19 cellular contexts compared by ENCODE assay signal in the genomic region with DNA sequence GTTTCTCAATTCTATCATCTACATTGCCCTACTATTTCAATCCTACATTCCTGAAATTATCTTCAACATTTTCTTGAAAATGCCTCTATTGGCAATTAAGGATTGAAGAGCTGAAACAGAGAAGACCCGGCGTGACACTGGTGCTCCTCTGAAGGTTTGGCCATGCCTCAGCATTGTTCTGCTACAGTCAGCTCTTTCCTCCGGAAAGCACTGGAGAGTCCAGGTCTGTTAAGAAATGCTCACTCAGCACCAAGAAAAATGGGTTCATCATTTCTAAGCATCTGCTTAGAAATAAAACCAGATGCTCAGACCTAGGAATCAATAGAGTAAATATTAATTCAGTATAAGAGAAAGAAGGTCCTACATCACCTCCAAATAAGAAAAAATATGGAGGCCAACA. TPM values are rescaled to one million over a fixed set of nuclear protein-coding genes. Genes with fewer than 3 reads are reported as not detected.
DNase-seq lines count a peak whose midpoint lies in the region; ATAC-seq and TF ChIP-seq lines count a peak whose summit lies in the region.
"Had no signal": no experiment of that assay in that cellular context is flagged by ENCODE, and none has a peak within 500 bp of the region (broad histone marks: within the 10 kb centered on the region; RNA-seq: fewer than 3 reads in every experiment).

No MANE protein-coding gene starts in this region.

- no peak overlapping the region for H2BK15ac ChIP-seq in mesenchymal stem cell (ENCODE audit: low read depth, poor library complexity, severe bottlenecking)

- 97% methylated on average over 3 of the region's 3 CpGs for WGBS in mesenchymal stem cell

- ATAC-seq in mucosa of descending colon (no peak), GM21528 (IDR thresholded peaks at IDR 0.05; ENCODE audit: low FRiP score, unreplicated experiment) (no peak)

- intact Hi-C loops in mucosa of descending colon (cut with DNase I, micrococcal nuclease), result no loop called here

- H3K9me3 ChIP-seq in mesenchymal stem cell (ENCODE audit: control insufficient read depth, low read length) (no peaks in the 10 kb centered on the region), mucosa of descending colon (no peaks in the 10 kb centered on the region)
- H3K9me3 ChIP-seq: MG63 had no signal

- no peaks in the 10 kb centered on the region for H3K79me2 ChIP-seq in KMS-11 (ENCODE audit: insufficient read depth, low read depth)

- peak overlapping the region; percentile 61 for H2AK5ac ChIP-seq in mesenchymal stem cell (ENCODE audit: low read length, severe bottlenecking)

- H2BK5ac ChIP-seq in mesenchymal stem cell (ENCODE audit: low read depth, low read length, poor library complexity, severe bottlenecking), result peak overlapping the region; percentile 84

- no peak overlapping the region for H2BK120ac ChIP-seq in mesenchymal stem cell (ENCODE audit: low read depth, low read length)

- H3K4ac ChIP-seq in mesenchymal stem cell (ENCODE audit: low read depth in 1 of 2, low read length in 2 of 2), result no peak overlapping the region

- H3K4me3 ChIP-seq in KMS-11 (IDR thresholded peaks at IDR 0.05; ENCODE audit: insufficient read depth, low read depth, low read length), result no peak overlapping the region
- H3K4me3 ChIP-seq in mesenchymal stem cell (ENCODE audit: insufficient read depth in 1 of 2, low read depth in 1 of 2, low read length in 2 of 2), result no peak overlapping the region
- no peak overlapping the region for H3K4me3 ChIP-seq in mucosa of descending colon
- H3K4me3 ChIP-seq: BLaER1, MG63 had no signal

- no peaks in the 10 kb centered on the region for H3K36me3 ChIP-seq in KMS-11 (ENCODE audit: insufficient read depth)
- no peaks in the 10 kb centered on the region for H3K36me3 ChIP-seq in mesenchymal stem cell (ENCODE audit: control insufficient read depth in 1 of 2, insufficient read depth in 2 of 2, low read depth in 1 of 2, low read length in 2 of 2)
- no peaks in the 10 kb centered on the region for H3K36me3 ChIP-seq in mucosa of descending colon (ENCODE audit: low read depth)
- H3K36me3 ChIP-seq: BLaER1 had no signal

- H3K4me1 ChIP-seq in KMS-11 (ENCODE audit: low read depth, poor library complexity, severe bottlenecking), result peaks cover 32% of the 10 kb centered on the region
- peaks cover 1% of the 10 kb centered on the region for H3K4me1 ChIP-seq in mesenchymal stem cell (ENCODE audit: control insufficient read depth, insufficient read depth, low read depth, low read length)
- H3K4me1 ChIP-seq in mucosa of descending colon (ENCODE audit: low read depth), result no peaks in the 10 kb centered on the region

- H2AFZ ChIP-seq in KMS-11 (ENCODE audit: low read depth), result no peak overlapping the region
- no peak overlapping the region for H2AFZ ChIP-seq in mesenchymal stem cell (ENCODE audit: low read depth, low read length)

- H3K27ac ChIP-seq in KMS-11, result peak overlapping the region; percentile 36; the same call in 1 of the 2 replicates
- H3K27ac ChIP-seq in mesenchymal stem cell (ENCODE audit: low read length, poor library complexity, severe bottlenecking), result peak overlapping the region; percentile 33
- H3K27ac ChIP-seq: BLaER1 had no signal

- no peak overlapping the region for H3K14ac ChIP-seq in mesenchymal stem cell (ENCODE audit: low read length in 2 of 2)

- H3K27me3 ChIP-seq in KMS-11 (ENCODE audit: insufficient read depth, low read depth) (no peaks in the 10 kb centered on the region), mesenchymal stem cell (ENCODE audit: control insufficient read depth in 1 of 2, insufficient read depth in 1 of 2, low read length in 2 of 2) (no peaks in the 10 kb centered on the region)
- H3K27me3 ChIP-seq: BLaER1, MG63 had no signal

- H3K79me1 ChIP-seq in mesenchymal stem cell (replicated peaks; ENCODE audit: low read length, poor library complexity, severe bottlenecking), result peaks cover 22% of the 10 kb centered on the region

- no peak overlapping the region for H4K91ac ChIP-seq in mesenchymal stem cell (ENCODE audit: low read length)

- H2BK12ac ChIP-seq in mesenchymal stem cell (ENCODE audit: low read length in 2 of 2), result no peak overlapping the region

- no peak overlapping the region for H3K9ac ChIP-seq in KMS-11
- H3K9ac ChIP-seq in mesenchymal stem cell (ENCODE audit: low read length), result peak overlapping the region; percentile 59
- H3K9ac ChIP-seq: BLaER1 had no signal

- H4K8ac ChIP-seq in mesenchymal stem cell (ENCODE audit: low read length), result no peak overlapping the region

- H3K18ac ChIP-seq in mesenchymal stem cell (ENCODE audit: low read depth in 1 of 2, low read length in 2 of 2), result no peak overlapping the region

- no peak overlapping the region for H3K23ac ChIP-seq in mesenchymal stem cell (ENCODE audit: low read length in 2 of 2)

- no peaks in the 10 kb centered on the region for H4K20me1 ChIP-seq in KMS-11 (ENCODE audit: insufficient read depth)
- H4K20me1 ChIP-seq: BLaER1 had no signal

- H3K4me2 ChIP-seq in KMS-11 (peak overlapping the region; percentile 48), mesenchymal stem cell (ENCODE audit: low read length, poor library complexity, severe bottlenecking) (no peak overlapping the region)

- TF ChIP-seq CTCF in KMS-11 (conservative IDR thresholded peaks at IDR 0.05; ENCODE audit: low read depth, low read length), result no peak
- TF ChIP-seq CTCF in mucosa of descending colon (IDR thresholded peaks at IDR 0.05), result no peak

- DNase-seq in AG20443 (ENCODE audit: low spot score) (peak; percentile 14), cerebellar cortex (ENCODE audit: low spot score) (peak; percentile 46), mesenchymal stem cell (no peak), activated gamma-delta T cell (lab: John Stamatoyannopoulos, UW) (no peak), mucosa of descending colon (no peak), NCI-H2107 treated with DMSO at 0.1 percent for 48 hours (lab: John Stamatoyannopoulos, UW; ENCODE audit: unreplicated experiment) (no peak)
- DNase-seq: CD4-positive, alpha-beta memory T cell; HFFc6; Karpas-422; MG63; NCI-H1092; NCI-H1436 treated with DMSO at 0.1 percent for 48 hours; NCI-H2029 treated with DMSO at 0.1 percent for 48 hours; NCI-H510A; NCI-H774; Right ventricle myocardium superior had no signal

RNA-seq across cellular contexts. Expression of gene WARS2, which starts 58.7 kb away (rescaled TPM):
- 8.6 TPM for polyA plus RNA-seq in mesenchymal stem cell (2013, experiment 1 of 2)
- 8.7 TPM for polyA plus RNA-seq in mesenchymal stem cell (2013, experiment 2 of 2)
- 10 to 100 TPM; 10.5 to 14.9 (median 14.5) TPM for total RNA-seq in mucosa of descending colon

Comparison
In these comparisons a context has a peak if more than half of its experiments do, and no peak if none do; other contexts are left out.
1. DNase-seq: peak in AG20443 (single experiment) and cerebellar cortex (single experiment); none in mesenchymal stem cell (single experiment), activated gamma-delta T cell (single experiment), mucosa of descending colon (0 of 3) and NCI-H2107 treated with DMSO at 0.1 percent for 48 hours (single experiment).